11 cellular contexts compared by ENCODE assay signal in genomic region chr20:37611346-37611745, GRCh38.
"Had no signal": no experiment of that assay in that cellular context is flagged by ENCODE, and none has a peak within 500 bp of the region (broad histone marks: within the 10 kb centered on the region; RNA-seq: fewer than 3 reads in every experiment).

No MANE protein-coding gene starts in this region.

- H3K4me3 Mint-ChIP-seq: GM23338, H9, HFFc6 had no signal

- H3K4me1 ChIP-seq: HAP-1 had no signal

- H3K4me1 Mint-ChIP-seq: GM23338, H9 had no signal

- H3K36me3 ChIP-seq: HAP-1 had no signal

- H3K9me3 Mint-ChIP-seq: GM23338, H9, HFFc6 had no signal

- H3K9me3 ChIP-seq: HAP-1 had no signal

- H3K27ac ChIP-seq: GM23248 had no signal

- H3K27ac Mint-ChIP-seq: GM23338, HFFc6 had no signal

- FAIRE-seq: H1, H54 had no signal

- H2AFZ ChIP-seq: GM23248, GM23338 had no signal

- H3K9ac ChIP-seq: GM23248 had no signal

- DNase-seq: GM23248, GOT3, H7, H9, HCEC 1CT, HFFc6 had no signal

- H3K4me3 ChIP-seq: GM23248, GM23338, HAP-1 had no signal

- ATAC-seq: GM23338, HCT116 had no signal

- H3K4me2 ChIP-seq: GM23338 had no signal
